In the genomic region with DNA sequence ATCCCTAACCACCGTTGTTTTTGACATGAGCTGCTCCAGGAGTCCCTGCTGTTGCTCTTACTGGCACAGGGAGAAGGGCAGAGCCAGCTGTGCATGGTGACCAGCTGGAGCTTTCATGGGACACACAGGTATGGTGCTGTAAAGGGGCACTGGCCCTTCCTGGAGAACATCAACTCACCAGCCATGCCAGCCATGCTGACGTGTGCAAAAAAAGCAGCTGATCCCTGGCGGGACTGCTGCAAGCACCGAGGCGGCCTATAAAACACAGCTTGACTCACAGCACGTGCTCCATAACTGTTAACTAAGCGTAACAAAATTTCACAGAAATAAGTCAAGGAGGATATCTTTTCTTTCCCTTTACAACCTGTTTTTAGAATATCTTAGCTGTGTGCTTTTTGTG, we compare ENCODE assay signal across 2 cellular contexts.
TF ChIP-seq lines count a peak whose summit lies in the region.

No MANE protein-coding gene starts in this region.

TF ChIP-seq in HepG2, 621 proteins besides CTCF, POLR2A, EP300 and RAD21:
- TF ChIP-seq MAFK (conservative IDR thresholded peaks at IDR 0.05 in 1 of 2, IDR thresholded peaks at IDR 0.05 in 1 of 2; ENCODE audit: low read length in 2 of 2) = peak; percentile 89 to 94
- TF ChIP-seq MTF1 (CRISPR knock-in tag; IDR thresholded peaks at IDR 0.05) = no peak
- no peak for TF ChIP-seq NR2F6 (IDR thresholded peaks at IDR 0.05)
- TF ChIP-seq NR2F6 (CRISPR knock-in tag; IDR thresholded peaks at IDR 0.05) = no peak
- no peak for TF ChIP-seq ESRRA (CRISPR knock-in tag; IDR thresholded peaks at IDR 0.05; ENCODE audit: low read depth)
- no peak for TF ChIP-seq ZNF10 (CRISPR knock-in tag; IDR thresholded peaks at IDR 0.05; ENCODE audit: borderline replicate concordance, low read depth)
- peak; percentile 87 for TF ChIP-seq MAFF (IDR thresholded peaks at IDR 0.05; ENCODE audit: low read depth, low read length)
- TF ChIP-seq PHF8 (CRISPR knock-in tag; IDR thresholded peaks at IDR 0.05) = no peak
- no peak for TF ChIP-seq RFX1 (IDR thresholded peaks at IDR 0.05)

TF ChIP-seq in IMR-90, 13 proteins besides CTCF, POLR2A, EP300 and RAD21:
- TF ChIP-seq CHD1 (IDR thresholded peaks at IDR 0.05; ENCODE audit: low read depth, low read length) (no peak), MAFK (IDR thresholded peaks at IDR 0.05; ENCODE audit: low read depth, low read length) (peak; percentile 43)
